Comparison of ENCODE assay signal across 12 cellular contexts in the genomic region with DNA sequence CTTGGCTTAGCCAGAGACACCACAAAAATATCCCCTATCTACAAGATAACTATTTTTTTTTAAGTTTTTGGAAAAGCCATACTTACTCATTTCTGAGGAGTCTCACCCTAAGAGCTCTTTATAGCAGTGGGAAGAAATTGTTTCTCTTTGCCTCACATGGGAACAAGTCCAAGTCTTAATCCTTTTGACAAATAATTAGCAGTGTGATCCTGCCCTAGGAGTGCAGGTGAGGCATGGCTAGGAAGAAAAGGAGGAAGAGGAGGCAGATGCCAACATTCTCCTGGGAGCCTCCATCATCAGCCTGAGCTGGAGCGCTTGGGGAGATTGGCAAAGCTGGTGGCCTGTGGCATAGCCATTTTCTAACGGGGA.
A peak's percentile ranks its signal among the peaks of the same experiment; 100 is the strongest.
DNase-seq lines count a peak whose midpoint lies in the region; ATAC-seq and TF ChIP-seq lines count a peak whose summit lies in the region.
"Had no signal": no experiment of that assay in that cellular context is flagged by ENCODE, and none has a peak within 500 bp of the region (broad histone marks: within the 10 kb centered on the region; RNA-seq: fewer than 3 reads in every experiment).

No MANE protein-coding gene starts in this region.

- H2BK12ac ChIP-seq in trophoblast cell (ENCODE audit: low read length), result no peak overlapping the region

- CTCF ChIA-PET in CD8-positive, alpha-beta T cell (lab: Charles Lee), result no interaction called here

- POLR2A ChIA-PET in CD8-positive, alpha-beta T cell (lab: Charles Lee), result no interaction called here

- no CpG with 5 or more reads among the region's 2 CpGs for WGBS in trophoblast cell (ENCODE audit: extremely low coverage, insufficient coverage, insufficient read length)

- H3K27ac Mint-ChIP-seq in CD8-positive, alpha-beta T cell, result peak overlapping the region; percentile 56
- peak overlapping the region; percentile 81 for H3K27ac Mint-ChIP-seq in dendritic cell treated with granulocyte-macrophage colony-stimulating factor and Interleukin-4, amounts not matched to agents 40 ng/mL and 50 ng/mL, for 4 days
- H3K27ac Mint-ChIP-seq in effector memory CD8-positive, alpha-beta T cell, result no peak overlapping the region

- no peak overlapping the region for H2BK5ac ChIP-seq in trophoblast cell (ENCODE audit: low read depth, low read length, poor library complexity)

- no peaks in the 10 kb centered on the region for H3K9me3 ChIP-seq in CD8-positive, alpha-beta T cell (ENCODE audit: low read length)
- H3K9me3 ChIP-seq in skeletal muscle tissue (ENCODE audit: control insufficient read depth in 3 of 3, low read length in 3 of 3) (no peaks in the 10 kb centered on the region), trophoblast cell (ENCODE audit: insufficient read depth, low read depth, low read length) (peaks cover 4% of the 10 kb centered on the region)

- no peaks in the 10 kb centered on the region for H3K27me3 Mint-ChIP-seq in CD8-positive, alpha-beta T cell (ENCODE audit: low read depth)
- no peaks in the 10 kb centered on the region for H3K27me3 Mint-ChIP-seq in dendritic cell treated with granulocyte-macrophage colony-stimulating factor and Interleukin-4, amounts not matched to agents 40 ng/mL and 50 ng/mL, for 4 days
- H3K27me3 Mint-ChIP-seq in effector memory CD8-positive, alpha-beta T cell, result no peaks in the 10 kb centered on the region
- H3K27me3 Mint-ChIP-seq: natural killer cell treated with Interleukin-12 subunit alpha and Interleukin-12 subunit beta and Interleukin-15 and Interleukin-18, amount 100 ng/mL, for 72 hours; T-cell had no signal

- H2AFZ ChIP-seq in trophoblast cell (ENCODE audit: insufficient read depth, low read length, poor library complexity), result no peak overlapping the region

- peaks cover 81% of the 10 kb centered on the region for H3K36me3 Mint-ChIP-seq in CD8-positive, alpha-beta T cell
- H3K36me3 Mint-ChIP-seq in dendritic cell treated with granulocyte-macrophage colony-stimulating factor and Interleukin-4, amounts not matched to agents 40 ng/mL and 50 ng/mL, for 4 days (ENCODE audit: low read depth), result peaks cover 100% of the 10 kb centered on the region
- H3K36me3 Mint-ChIP-seq in effector memory CD8-positive, alpha-beta T cell (ENCODE audit: insufficient read depth), result peaks cover 11% of the 10 kb centered on the region

- H3K79me1 ChIP-seq in trophoblast cell (ENCODE audit: low read length), result peaks cover 37% of the 10 kb centered on the region

- H3K4me3 ChIP-seq in CD8-positive, alpha-beta T cell (ENCODE audit: low read depth, low read length), result no peak overlapping the region
- no peak overlapping the region for H3K4me3 ChIP-seq in skeletal muscle tissue (ENCODE audit: low read length in 3 of 3)
- H3K4me3 ChIP-seq in trophoblast cell (ENCODE audit: low read depth, low read length), result no peak overlapping the region

- H3K27me3 ChIP-seq in CD8-positive, alpha-beta T cell (ENCODE audit: insufficient read depth, low read length), result no peaks in the 10 kb centered on the region
- H3K27me3 ChIP-seq in skeletal muscle tissue (ENCODE audit: control insufficient read depth in 3 of 3, insufficient read depth in 3 of 3, low read length in 3 of 3) (no peaks in the 10 kb centered on the region), trophoblast cell (ENCODE audit: insufficient read depth, low read length) (no peaks in the 10 kb centered on the region)
- H3K27me3 ChIP-seq: brain microvascular endothelial cell had no signal

- no peak for ATAC-seq in CD8-positive, alpha-beta T cell
- no peak for ATAC-seq in effector memory CD8-positive, alpha-beta T cell (replicated peaks)
- ATAC-seq in GM21529 (IDR thresholded peaks at IDR 0.05; ENCODE audit: unreplicated experiment), result no peak

- no peak overlapping the region for H3K4me3 Mint-ChIP-seq in CD8-positive, alpha-beta T cell
- H3K4me3 Mint-ChIP-seq in dendritic cell treated with granulocyte-macrophage colony-stimulating factor and Interleukin-4, amounts not matched to agents 40 ng/mL and 50 ng/mL, for 4 days, result no peak overlapping the region
- H3K4me3 Mint-ChIP-seq in effector memory CD8-positive, alpha-beta T cell, result no peak overlapping the region
- H3K4me3 Mint-ChIP-seq: natural killer cell treated with Interleukin-12 subunit alpha and Interleukin-12 subunit beta and Interleukin-15 and Interleukin-18, amount 100 ng/mL, for 72 hours; T-cell had no signal

- TF ChIP-seq CTCF in CD8-positive, alpha-beta T cell (IDR thresholded peaks at IDR 0.05), result no peak

- no peak overlapping the region for H3K4me2 ChIP-seq in trophoblast cell (ENCODE audit: low read length)

- H3K4me1 Mint-ChIP-seq in CD8-positive, alpha-beta T cell (ENCODE audit: low read depth), result peaks cover 7% of the 10 kb centered on the region
- H3K4me1 Mint-ChIP-seq in dendritic cell treated with granulocyte-macrophage colony-stimulating factor and Interleukin-4, amounts not matched to agents 40 ng/mL and 50 ng/mL, for 4 days (ENCODE audit: low read depth), result peaks cover 81% of the 10 kb centered on the region
- H3K4me1 Mint-ChIP-seq in effector memory CD8-positive, alpha-beta T cell (ENCODE audit: low read depth in 2 of 2), result peaks cover 4 to 12% of the 10 kb centered on the region in 2 donors

- H3K27ac ChIP-seq in CD8-positive, alpha-beta T cell (ENCODE audit: low read depth, low read length), result no peak overlapping the region
- H3K27ac ChIP-seq in skeletal muscle tissue (ENCODE audit: low read depth, low read length) (peak overlapping the region; percentile 20), trophoblast cell (ENCODE audit: low read depth, low read length) (no peak overlapping the region)
- H3K27ac ChIP-seq: brain microvascular endothelial cell, epithelial cell of prostate had no signal

- no peak overlapping the region for H3K23ac ChIP-seq in trophoblast cell (ENCODE audit: low read length)

- H2BK120ac ChIP-seq in trophoblast cell (ENCODE audit: insufficient read depth, low read length, poor library complexity), result no peak overlapping the region

- no peak overlapping the region for H4K12ac ChIP-seq in trophoblast cell (ENCODE audit: low read depth, low read length)

- H3K9ac ChIP-seq in skeletal muscle tissue (ENCODE audit: low read depth in 1 of 3, low read length in 3 of 3), result peak overlapping the region in 2 of 3 donors; percentile 24 to 77
- H3K9ac ChIP-seq in trophoblast cell (ENCODE audit: low read length), result no peak overlapping the region

- no peak overlapping the region for H4K8ac ChIP-seq in trophoblast cell (ENCODE audit: low read depth, low read length)

- no peak overlapping the region for H3K18ac ChIP-seq in trophoblast cell (ENCODE audit: low read length)

- intact Hi-C loops in CD8-positive, alpha-beta T cell (cut with DNase I, micrococcal nuclease), result no loop called here
- intact Hi-C loops in dendritic cell treated with granulocyte-macrophage colony-stimulating factor and Interleukin-4, amounts not matched to agents 40 ng/mL and 50 ng/mL, for 4 days (cut with micrococcal nuclease), result no loop called here

- no peak overlapping the region for H3K4ac ChIP-seq in trophoblast cell (ENCODE audit: low read depth, low read length)

- no peak overlapping the region for H3K14ac ChIP-seq in trophoblast cell (ENCODE audit: low read length)

- no peak overlapping the region for H4K91ac ChIP-seq in trophoblast cell (ENCODE audit: low read depth, low read length)

- H3K36me3 ChIP-seq in CD8-positive, alpha-beta T cell (ENCODE audit: insufficient read depth, low read length), result peaks cover 17% of the 10 kb centered on the region
- peaks cover 0 to 4% (median 2%) of the 10 kb centered on the region in 3 donors for H3K36me3 ChIP-seq in skeletal muscle tissue (ENCODE audit: control insufficient read depth in 3 of 3, insufficient read depth in 3 of 3, low read length in 3 of 3)
- H3K36me3 ChIP-seq in trophoblast cell (ENCODE audit: control insufficient read depth in 1 of 2, insufficient read depth in 2 of 2, low read length in 2 of 2), result peaks cover 16 to 27% of the 10 kb centered on the region in 2 experiments
- H3K36me3 ChIP-seq: brain microvascular endothelial cell had no signal

- H3K9me3 Mint-ChIP-seq in CD8-positive, alpha-beta T cell, result no peaks in the 10 kb centered on the region
- no peaks in the 10 kb centered on the region for H3K9me3 Mint-ChIP-seq in dendritic cell treated with granulocyte-macrophage colony-stimulating factor and Interleukin-4, amounts not matched to agents 40 ng/mL and 50 ng/mL, for 4 days
- no peaks in the 10 kb centered on the region for H3K9me3 Mint-ChIP-seq in effector memory CD8-positive, alpha-beta T cell
- H3K9me3 Mint-ChIP-seq: natural killer cell treated with Interleukin-12 subunit alpha and Interleukin-12 subunit beta and Interleukin-15 and Interleukin-18, amount 100 ng/mL, for 72 hours; T-cell had no signal

- H3K4me1 ChIP-seq in CD8-positive, alpha-beta T cell (ENCODE audit: insufficient read depth, low read length), result no peaks in the 10 kb centered on the region
- H3K4me1 ChIP-seq in skeletal muscle tissue (ENCODE audit: control insufficient read depth in 3 of 3, insufficient read depth in 3 of 3, low read length in 3 of 3) (peaks cover 83 to 89% (median 86%) of the 10 kb centered on the region in 3 donors), trophoblast cell (ENCODE audit: control insufficient read depth in 1 of 2, insufficient read depth in 2 of 2, low read length in 2 of 2) (peaks cover 43 to 48% of the 10 kb centered on the region in 2 experiments)

- no peak overlapping the region for H2AK5ac ChIP-seq in trophoblast cell (ENCODE audit: low read length)

- H3K79me2 ChIP-seq in trophoblast cell (ENCODE audit: control insufficient read depth, insufficient read depth, low read length, poor library complexity), result peaks cover 8% of the 10 kb centered on the region

- DNase-seq in CD8-positive, alpha-beta T cell, result no peak
- DNase-seq in NCI-H69 (lab: John Stamatoyannopoulos, UW), result peak; percentile 26
- DNase-seq in trophoblast cell, result no peak
- DNase-seq in effector memory CD8-positive, alpha-beta T cell, result no peak
- DNase-seq: brain microvascular endothelial cell, NCI-H187, T-cell had no signal

Comparison
In these comparisons a context has a peak if more than half of its experiments do, and no peak if none do; other contexts are left out.
1. H3K27ac Mint-ChIP-seq: peak in CD8-positive, alpha-beta T cell (single experiment) and dendritic cell treated with granulocyte-macrophage colony-stimulating factor and Interleukin-4, amounts not matched to agents 40 ng/mL and 50 ng/mL, for 4 days (single experiment); none in effector memory CD8-positive, alpha-beta T cell (0 of 2).